1 cellular context compared by ENCODE assay signal in genomic region chr6:133743621-133744020, GRCh38.
TF ChIP-seq lines count a peak whose summit lies in the region.

No MANE protein-coding gene starts in this region.

TF ChIP-seq in A549, 52 proteins besides CTCF, POLR2A, EP300 and RAD21 (continued from another document):
- TF ChIP-seq REST (IDR thresholded peaks at IDR 0.05) (no peak), HEYL (CRISPR knock-in tag; IDR thresholded peaks at IDR 0.05) (no peak), ATOH8 (CRISPR knock-in tag; IDR thresholded peaks at IDR 0.05; ENCODE audit: low read depth) (no peak), FOSB (CRISPR knock-in tag; IDR thresholded peaks at IDR 0.05) (no peak), RFX5 (IDR thresholded peaks at IDR 0.05) (no peak), HDAC2 (IDR thresholded peaks at IDR 0.05) (no peak), ZSCAN20 (CRISPR knock-in tag; IDR thresholded peaks at IDR 0.05) (no peak), E2F6 (IDR thresholded peaks at IDR 0.05; ENCODE audit: borderline replicate concordance, low read depth) (no peak), SREBF2 (IDR thresholded peaks at IDR 0.05) (no peak), PHF8 (IDR thresholded peaks at IDR 0.05; ENCODE audit: borderline replicate concordance, low read depth) (no peak), RNF2 (IDR thresholded peaks at IDR 0.05; ENCODE audit: borderline replicate concordance, low read depth) (no peak), GATA3 (IDR thresholded peaks at IDR 0.05; ENCODE audit: borderline replicate concordance) (no peak), NR3C1 (IDR thresholded peaks at IDR 0.05) (no peak), HOXA7 (CRISPR knock-in tag; IDR thresholded peaks at IDR 0.05) (no peak)
